In the genomic region with DNA sequence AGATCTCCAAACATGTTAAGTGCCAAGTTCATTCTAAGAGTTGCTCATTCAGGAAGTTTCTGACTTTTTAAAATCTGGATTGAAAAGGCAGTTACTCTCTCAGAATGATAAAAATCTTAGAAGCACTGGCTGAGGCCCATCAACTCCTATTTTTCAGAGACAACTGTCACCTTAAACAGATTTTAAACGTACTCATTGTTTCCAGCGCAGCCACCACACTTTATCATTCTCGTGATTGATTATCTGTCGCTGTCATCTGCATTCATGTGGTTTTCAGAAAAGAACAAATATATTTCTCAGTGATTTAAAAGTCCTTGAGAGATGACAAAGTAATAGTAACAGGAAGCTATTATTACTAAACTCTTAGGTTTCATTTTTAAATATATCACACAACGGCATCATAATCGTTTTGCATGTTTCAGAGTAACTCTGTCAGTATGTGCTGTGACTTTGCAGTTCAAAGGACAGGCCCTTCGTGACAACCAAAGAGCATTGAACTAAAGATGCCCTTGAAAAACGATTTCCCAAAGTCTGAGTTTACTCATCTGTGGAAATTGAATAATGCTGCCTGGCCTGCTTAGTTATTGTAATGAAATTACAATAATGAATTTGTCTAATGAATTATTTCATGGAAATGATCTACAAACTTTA, we compare ENCODE assay signal across 10 cellular contexts. TPM values are rescaled to one million over a fixed set of nuclear protein-coding genes. Genes with fewer than 3 reads are reported as not detected.
DNase-seq lines count a peak whose midpoint lies in the region; ATAC-seq lines count a peak whose summit lies in the region.
"Had no signal": no experiment of that assay in that cellular context is flagged by ENCODE, and none has a peak within 500 bp of the region (broad histone marks: within the 10 kb centered on the region; RNA-seq: fewer than 3 reads in every experiment).

No MANE protein-coding gene starts in this region.

- H3K9me3 ChIP-seq in CD4-positive, alpha-beta memory T cell (ENCODE audit: control insufficient read depth in 1 of 2, low read length in 2 of 2) = no peaks in the 10 kb centered on the region

- no peaks in the 10 kb centered on the region for H3K36me3 Mint-ChIP-seq in CD4-positive, alpha-beta memory T cell

- H3K4me3 ChIP-seq in CD4-positive, alpha-beta memory T cell (ENCODE audit: low read length in 2 of 2) = no peak overlapping the region

- peak overlapping the region in 3 of 7 donors; percentile 14 to 45 (median 25) for H3K27ac Mint-ChIP-seq in CD4-positive, alpha-beta memory T cell

- intact Hi-C loops in CD4-positive, alpha-beta memory T cell (cut with micrococcal nuclease) = no loop called here
- intact Hi-C loops in sciatic nerve (cut with DNase I) = no loop called here

- no peaks in the 10 kb centered on the region for H3K27me3 ChIP-seq in CD4-positive, alpha-beta memory T cell (ENCODE audit: insufficient read depth, low read length)

- ATAC-seq in GM18873 (IDR thresholded peaks at IDR 0.05; ENCODE audit: low FRiP score, unreplicated experiment) (peak; percentile 85), HG02763 (IDR thresholded peaks at IDR 0.05; ENCODE audit: unreplicated experiment) (peak; percentile 75), sciatic nerve (no peak)

- H3K4me1 ChIP-seq in CD4-positive, alpha-beta memory T cell (ENCODE audit: insufficient read depth, low read length) = peaks cover 11% of the 10 kb centered on the region

- peaks cover 11 to 20% (median 17%) of the 10 kb centered on the region in 4 donors for H3K4me1 Mint-ChIP-seq in CD4-positive, alpha-beta memory T cell

- H3K36me3 ChIP-seq in CD4-positive, alpha-beta memory T cell (ENCODE audit: insufficient read depth, low read length) = no peaks in the 10 kb centered on the region

- peak overlapping the region in 5 of 8 donors; percentile 5 to 57 (median 32) for H3K4me3 Mint-ChIP-seq in CD4-positive, alpha-beta memory T cell

- peak in 1 of 5 donors; percentile 14 for DNase-seq in CD4-positive, alpha-beta memory T cell
- DNase-seq in OCI-M1 (lab: John Stamatoyannopoulos, UW) (peak; percentile 63), NCI-H2196 (lab: John Stamatoyannopoulos, UW; ENCODE audit: unreplicated experiment) (no peak), 8988T (no peak), activated gamma-delta T cell treated with Interleukin-2 at 50 U/mL for 16 hours (no peak), sciatic nerve (ENCODE audit: low spot score) (no peak)
- DNase-seq: DMS53 had no signal

- POLR2A ChIA-PET in CD4-positive, alpha-beta memory T cell (lab: Charles Lee; ENCODE audit: partially characterized antibody) = no interaction called here

- H3K9me3 Mint-ChIP-seq in CD4-positive, alpha-beta memory T cell = peaks cover 0 to 4% (median 0%) of the 10 kb centered on the region in 8 donors

- peaks cover 0 to 5% of the 10 kb centered on the region in 2 donors for H3K27me3 Mint-ChIP-seq in CD4-positive, alpha-beta memory T cell

- no peak overlapping the region for H3K27ac ChIP-seq in CD4-positive, alpha-beta memory T cell (ENCODE audit: low read depth, low read length)
- H3K27ac ChIP-seq: epithelial cell of prostate had no signal

- CTCF ChIA-PET in CD4-positive, alpha-beta memory T cell (lab: Charles Lee; ENCODE audit: partially characterized antibody) = no interaction called here

RNA-seq across cellular contexts. Expression of a gene that starts 14.9 kb away (rescaled TPM):
- total RNA-seq in CD4-positive, alpha-beta memory T cell = not detected
- polyA plus RNA-seq in CD4-positive, alpha-beta memory T cell = not detected
- 4.3 TPM for total RNA-seq in sciatic nerve
